In the genomic region with DNA sequence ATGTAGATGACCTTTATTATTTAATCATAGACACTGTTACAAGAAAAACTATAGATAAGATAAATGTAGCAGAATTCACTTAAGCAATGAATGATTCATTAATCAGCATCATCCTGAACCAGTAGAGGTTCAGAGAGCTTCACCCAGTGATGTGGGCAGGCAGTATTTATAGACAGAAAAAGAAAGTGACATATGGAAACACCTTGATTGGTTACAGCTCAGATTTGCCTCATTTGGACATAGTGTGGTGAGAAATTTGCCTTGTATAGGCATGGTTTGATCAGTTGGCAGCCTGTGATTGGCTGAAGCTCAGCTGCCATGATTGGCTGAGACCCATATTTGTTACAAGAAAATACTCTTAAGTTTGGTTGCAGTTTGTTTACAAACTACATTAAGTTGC, we compare ENCODE assay signal across 30 cellular contexts. TPM values are rescaled to one million over a fixed set of nuclear protein-coding genes. Genes with fewer than 3 reads are reported as not detected.
"Had no signal": no experiment of that assay in that cellular context is flagged by ENCODE, and none has a peak within 500 bp of the region (broad histone marks: within the 10 kb centered on the region; RNA-seq: fewer than 3 reads in every experiment).

No MANE protein-coding gene starts in this region.

- H3K4me1 ChIP-seq: heart left ventricle, sigmoid colon, upper lobe of right lung had no signal

- H3K27me3 ChIP-seq: heart left ventricle, sigmoid colon, upper lobe of right lung had no signal

- H3K9me3 ChIP-seq: heart left ventricle, sigmoid colon, upper lobe of right lung had no signal

- FAIRE-seq: endometrium had no signal

- H3K36me3 ChIP-seq: heart left ventricle, sigmoid colon, upper lobe of right lung had no signal

- H3K36me3 Mint-ChIP-seq: brain; memory B cell; natural killer cell treated with Interleukin-12 subunit alpha and Interleukin-12 subunit beta and Interleukin-15 and Interleukin-18, amount 100 ng/mL, for 72 hours had no signal

- H3K27me3 Mint-ChIP-seq: dendritic cell treated with granulocyte-macrophage colony-stimulating factor and Interleukin-4, amounts not matched to agents 40 ng/mL and 50 ng/mL, for 4 days; memory B cell; natural killer cell treated with Interleukin-12 subunit alpha and Interleukin-12 subunit beta and Interleukin-15 and Interleukin-18, amount 100 ng/mL, for 72 hours; progenitor cell of endocrine pancreas had no signal

- ATAC-seq: heart left ventricle; left colon; natural killer cell treated with Interleukin-12 subunit alpha and Interleukin-12 subunit beta and Interleukin-15 and Interleukin-18, amount 100 ng/mL, for 72 hours; upper lobe of right lung had no signal

- H3K4me1 Mint-ChIP-seq: brain, memory B cell had no signal

- H3K27ac Mint-ChIP-seq: brain; dendritic cell treated with granulocyte-macrophage colony-stimulating factor and Interleukin-4, amounts not matched to agents 40 ng/mL and 50 ng/mL, for 4 days; memory B cell; natural killer cell treated with Interleukin-12 subunit alpha and Interleukin-12 subunit beta and Interleukin-15 and Interleukin-18, amount 100 ng/mL, for 72 hours; progenitor cell of endocrine pancreas had no signal

- H3K27ac ChIP-seq: heart left ventricle, sigmoid colon, upper lobe of right lung, VCaP had no signal

- H3K4me3 Mint-ChIP-seq: brain; dendritic cell treated with granulocyte-macrophage colony-stimulating factor and Interleukin-4, amounts not matched to agents 40 ng/mL and 50 ng/mL, for 4 days; memory B cell; natural killer cell treated with Interleukin-12 subunit alpha and Interleukin-12 subunit beta and Interleukin-15 and Interleukin-18, amount 100 ng/mL, for 72 hours had no signal

- DNase-seq: activated CD4-positive, alpha-beta T cell treated with anti-CD3 and anti-CD28 coated beads, Interleukin-2, amount 50 U/mL, for 48 hours; activated gamma-delta T cell; activated naive CD4-positive, alpha-beta T cell treated with anti-CD3 and anti-CD28 coated beads, Interleukin-2, amount 50 U/mL, for 16 hours; activated T-cell treated with anti-CD3 and anti-CD28 coated beads for 4 hours; aorta; effector CD4-positive, alpha-beta T cell; heart left ventricle; left colon; retina; sigmoid colon; stimulated activated CD4-positive, alpha-beta T cell treated with anti-CD3 and anti-CD28 coated beads, Interleukin-15, amount 100 ng/mL, for 24 hours; stimulated activated CD4-positive, alpha-beta T cell treated with anti-CD3 and anti-CD28 coated beads, Interleukin-2, amount 100 ng/mL, for 48 hours; stimulated activated CD8-positive, alpha-beta memory T cell treated with anti-CD3 and anti-CD28 coated beads, Interleukin-4, amount 100 ng/mL, for 48 hours; stimulated activated naive CD4-positive, alpha-beta T cell; upper lobe of right lung had no signal

- H3K9me3 Mint-ChIP-seq: brain; dendritic cell treated with granulocyte-macrophage colony-stimulating factor and Interleukin-4, amounts not matched to agents 40 ng/mL and 50 ng/mL, for 4 days; memory B cell; natural killer cell treated with Interleukin-12 subunit alpha and Interleukin-12 subunit beta and Interleukin-15 and Interleukin-18, amount 100 ng/mL, for 72 hours had no signal

- H3K4me3 ChIP-seq: heart left ventricle, sigmoid colon, smooth muscle cell, upper lobe of right lung had no signal

- H3K4me2 ChIP-seq: smooth muscle cell had no signal

RNA-seq across cellular contexts. Expression of gene C6orf58, which starts 4.6 kb away (rescaled TPM):
- total RNA-seq: aorta; cardiac septum; epithelial cell of proximal tubule; fibroblast of villous mesenchyme; heart left ventricle; left colon; lower leg skin; natural killer cell treated with Interleukin-12 subunit alpha and Interleukin-12 subunit beta and Interleukin-15 and Interleukin-18, amount 100 ng/mL, for 72 hours; osteocyte; progenitor cell of endocrine pancreas; sigmoid colon; smooth muscle cell; subcutaneous adipose tissue; T-helper 2 cell treated with Interferon-gamma antibody and Interleukin-4, amounts not matched to agents 100 ng/mL and 5 ng/mL, for 36 hours; upper lobe of right lung had no signal
- polyA plus RNA-seq: aorta, heart left ventricle, sigmoid colon, smooth muscle cell had no signal
